In genomic region chr17:39461911-39462641, GRCh38 we compare ENCODE assay signal across 8 cellular contexts. TPM values are rescaled to one million over a fixed set of nuclear protein-coding genes. Genes with fewer than 3 reads are reported as not detected.
DNase-seq lines count a peak whose midpoint lies in the region; ATAC-seq and TF ChIP-seq lines count a peak whose summit lies in the region.

No MANE protein-coding gene starts in this region.

- DNase-seq in activated CD4-positive, CD25-positive, alpha-beta regulatory T cell treated with anti-CD3 and anti-CD28 coated beads, Interleukin-2, amount 50 U/mL, for 16 hours (ENCODE audit: low read depth, low spot score), result peak; percentile 44
- no peak for DNase-seq in activated CD4-positive, CD25-positive, alpha-beta regulatory T cell treated with anti-CD3 and anti-CD28 coated beads, Interleukin-2, amount 50 U/mL, for 72 hours
- DNase-seq in cardiac fibroblast (ENCODE audit: low read depth in 2 of 2) (peak in 1 of 2 donors; percentile 14), islet precursor cell (peak; percentile 64), cerebellum (ENCODE audit: low spot score) (no peak)
- DNase-seq in stimulated activated CD4-positive, alpha-beta T cell treated with anti-CD3 and anti-CD28 coated beads, Interleukin-1b, Interleukin-23, amount 100 ng/mL, for 48 hours, result peak; percentile 27

- peak overlapping the region; percentile 93 to 99 for H3K4me3 ChIP-seq in cardiac fibroblast (replicated peaks in 1 of 2; ENCODE audit: low read depth in 2 of 2, low read length in 2 of 2)

- TF ChIP-seq CTCF in cardiac fibroblast (IDR thresholded peaks at IDR 0.05; ENCODE audit: low read depth, low read length), result no peak

- ATAC-seq in HG03025 (IDR thresholded peaks at IDR 0.05; ENCODE audit: low FRiP score, unreplicated experiment) (peak; percentile 39), SK-N-SH treated with all-trans-retinoic acid at 6 μM for 48 hours (peak; percentile 84)

TF ChIP-seq in SK-N-SH treated with all-trans-retinoic acid at 6 μM for 48 hours, 23 proteins besides CTCF, POLR2A, EP300 and RAD21:
- TF ChIP-seq OSR1 (CRISPR knock-in tag; IDR thresholded peaks at IDR 0.05), result no peak
- no peak for TF ChIP-seq ZC3H10 (CRISPR knock-in tag; IDR thresholded peaks at IDR 0.05)
- TF ChIP-seq CSRNP3 (CRISPR knock-in tag; IDR thresholded peaks at IDR 0.05), result no peak
- TF ChIP-seq ZNF70 (CRISPR knock-in tag; IDR thresholded peaks at IDR 0.05), result no peak
- no peak for TF ChIP-seq PATZ1 (CRISPR knock-in tag; IDR thresholded peaks at IDR 0.05; ENCODE audit: borderline replicate concordance)
- TF ChIP-seq TOX (CRISPR knock-in tag; IDR thresholded peaks at IDR 0.05; ENCODE audit: borderline replicate concordance), result no peak
- TF ChIP-seq ZFP30 (CRISPR knock-in tag; IDR thresholded peaks at IDR 0.05), result no peak
- no peak for TF ChIP-seq CREB5 (CRISPR knock-in tag; IDR thresholded peaks at IDR 0.05; ENCODE audit: low read depth)
- TF ChIP-seq GLIS3 (CRISPR knock-in tag; IDR thresholded peaks at IDR 0.05), result no peak
- TF ChIP-seq ESRRG (CRISPR knock-in tag; IDR thresholded peaks at IDR 0.05), result no peak
- no peak for TF ChIP-seq ARNTL (CRISPR knock-in tag; IDR thresholded peaks at IDR 0.05; ENCODE audit: borderline replicate concordance, low read depth)
- TF ChIP-seq CSDC2 (CRISPR knock-in tag; IDR thresholded peaks at IDR 0.05), result no peak
- no peak for TF ChIP-seq TCF4 (CRISPR knock-in tag; IDR thresholded peaks at IDR 0.05; ENCODE audit: borderline replicate concordance)
- TF ChIP-seq ZFP3 (CRISPR knock-in tag; IDR thresholded peaks at IDR 0.05), result no peak
- no peak for TF ChIP-seq RARB (CRISPR knock-in tag; IDR thresholded peaks at IDR 0.05)

RNA-seq across cellular contexts. Expression of gene CDK12, which starts 0.8 kb away (rescaled TPM):
- 37.9 TPM for total RNA-seq in cerebellum

RNA-seq across cellular contexts. Expression of gene MED1, which starts 11.0 kb away (rescaled TPM):
- total RNA-seq in cerebellum, result 27.3 TPM

Comparison
In these comparisons a context has a peak if more than half of its experiments do, and no peak if none do; other contexts are left out.
1. DNase-seq: peak in activated CD4-positive, CD25-positive, alpha-beta regulatory T cell treated with anti-CD3 and anti-CD28 coated beads, Interleukin-2, amount 50 U/mL, for 16 hours (single experiment), islet precursor cell (single experiment) and stimulated activated CD4-positive, alpha-beta T cell treated with anti-CD3 and anti-CD28 coated beads, Interleukin-1b, Interleukin-23, amount 100 ng/mL, for 48 hours (single experiment); none in activated CD4-positive, CD25-positive, alpha-beta regulatory T cell treated with anti-CD3 and anti-CD28 coated beads, Interleukin-2, amount 50 U/mL, for 72 hours (single experiment) and cerebellum (single experiment).